Comparison of ENCODE assay signal across 8 cellular contexts in genomic region chr11:65120831-65121230, GRCh38. TPM values are rescaled to one million over a fixed set of nuclear protein-coding genes. Genes with fewer than 3 reads are reported as not detected.
DNase-seq lines count a peak whose midpoint lies in the region; ATAC-seq and TF ChIP-seq lines count a peak whose summit lies in the region.

No MANE protein-coding gene starts in this region.

- H3K4me3 ChIP-seq in BJ (ENCODE audit: low read depth, low read length), result peak overlapping the region; percentile 55
- H3K4me3 ChIP-seq in Karpas-422 (ENCODE audit: low read length), result peak overlapping the region; percentile 90

- POLR2A ChIA-PET in BJ (lab: Charles Lee), result no interaction called here

- H3K4me3 Mint-ChIP-seq in dendritic cell treated with granulocyte-macrophage colony-stimulating factor and Interleukin-4, amounts not matched to agents 40 ng/mL and 50 ng/mL, for 4 days, result peak overlapping the region; percentile 91
- peak overlapping the region; percentile 98 to 100 (median 99) for H3K4me3 Mint-ChIP-seq in nephron

- peaks cover 59% of the 10 kb centered on the region for H3K4me1 ChIP-seq in Karpas-422 (ENCODE audit: low read length)

- H3K27ac Mint-ChIP-seq in dendritic cell treated with granulocyte-macrophage colony-stimulating factor and Interleukin-4, amounts not matched to agents 40 ng/mL and 50 ng/mL, for 4 days, result peak overlapping the region; percentile 99
- peak overlapping the region; percentile 94 to 98 (median 97) for H3K27ac Mint-ChIP-seq in nephron

- peaks cover 42% of the 10 kb centered on the region for H3K4me1 Mint-ChIP-seq in dendritic cell treated with granulocyte-macrophage colony-stimulating factor and Interleukin-4, amounts not matched to agents 40 ng/mL and 50 ng/mL, for 4 days (ENCODE audit: low read depth)
- H3K4me1 Mint-ChIP-seq in nephron, result peaks cover 28% of the 10 kb centered on the region

- no peaks in the 10 kb centered on the region for H3K9me3 ChIP-seq in Karpas-422 (ENCODE audit: low read length)

- H3K9ac ChIP-seq in Karpas-422 (ENCODE audit: low read length), result peak overlapping the region; percentile 98

- ATAC-seq in GM18861 (IDR thresholded peaks at IDR 0.05; ENCODE audit: unreplicated experiment), result no peak

- DNase-seq in BJ (ENCODE audit: low read depth), result no peak
- no peak for DNase-seq in Karpas-422
- DNase-seq in AG08395 (ENCODE audit: low spot score), result no peak
- no peak for DNase-seq in NCI-H446 (lab: John Stamatoyannopoulos, UW)
- DNase-seq in NCI-H146 (lab: John Stamatoyannopoulos, UW), result no peak

- H3K79me2 ChIP-seq in Karpas-422 (ENCODE audit: low read length), result peaks cover 41% of the 10 kb centered on the region

- H3K36me3 ChIP-seq in BJ (ENCODE audit: control insufficient read depth, insufficient read depth, low read length) (peaks cover 9% of the 10 kb centered on the region), Karpas-422 (ENCODE audit: insufficient read depth, low read length) (peaks cover 24% of the 10 kb centered on the region; the same call in 1 of the 2 replicates)

- CTCF ChIA-PET in BJ (lab: Yijun Ruan, JAX), result interaction anchor here (1.5 to 4.7 kb wide), 5 partner anchors 8 to 107 kb away, joined by 3 to 25 read pairs (median 5); partner anchors contain the start of genes ARL2, SYVN1 and TM7SF2

- intact Hi-C loops in dendritic cell treated with granulocyte-macrophage colony-stimulating factor and Interleukin-4, amounts not matched to agents 40 ng/mL and 50 ng/mL, for 4 days (cut with micrococcal nuclease), result no loop called here

- H3K9me2 ChIP-seq in Karpas-422 (replicated peaks; ENCODE audit: insufficient read depth, low read length), result no peaks in the 10 kb centered on the region

- no peaks in the 10 kb centered on the region for H4K20me1 ChIP-seq in Karpas-422 (ENCODE audit: insufficient read depth, low read depth, low read length)

- peak overlapping the region; percentile 97 for H3K4me2 ChIP-seq in Karpas-422 (ENCODE audit: low read depth, low read length, poor library complexity, severe bottlenecking)

- peak overlapping the region; percentile 95 for H3K27ac ChIP-seq in Karpas-422 (ENCODE audit: low read length)

- no peak overlapping the region for H2AFZ ChIP-seq in Karpas-422 (ENCODE audit: low read length)

- TF ChIP-seq CTCF in BJ (IDR thresholded peaks at IDR 0.05; ENCODE audit: insufficient read depth, low read depth, low read length) (no peak), nephron (IDR thresholded peaks at IDR 0.05; ENCODE audit: unreplicated experiment in 3 of 3) (no peak)

- H3K9me3 Mint-ChIP-seq in dendritic cell treated with granulocyte-macrophage colony-stimulating factor and Interleukin-4, amounts not matched to agents 40 ng/mL and 50 ng/mL, for 4 days, result no peaks in the 10 kb centered on the region
- no peaks in the 10 kb centered on the region for H3K9me3 Mint-ChIP-seq in nephron

- H3K27me3 Mint-ChIP-seq in dendritic cell treated with granulocyte-macrophage colony-stimulating factor and Interleukin-4, amounts not matched to agents 40 ng/mL and 50 ng/mL, for 4 days, result no peaks in the 10 kb centered on the region
- no peaks in the 10 kb centered on the region for H3K27me3 Mint-ChIP-seq in nephron (ENCODE audit: low read depth)

- H3K27me3 ChIP-seq in BJ (ENCODE audit: control insufficient read depth, insufficient read depth, low read length) (no peaks in the 10 kb centered on the region), Karpas-422 (ENCODE audit: low read length) (no peaks in the 10 kb centered on the region)

- H3K36me3 Mint-ChIP-seq in dendritic cell treated with granulocyte-macrophage colony-stimulating factor and Interleukin-4, amounts not matched to agents 40 ng/mL and 50 ng/mL, for 4 days (ENCODE audit: low read depth), result peaks cover 76% of the 10 kb centered on the region
- H3K36me3 Mint-ChIP-seq in nephron (ENCODE audit: low read depth), result peaks cover 42% of the 10 kb centered on the region

RNA-seq across cellular contexts. Expression of gene FAU, which starts 1.1 kb away (rescaled TPM):
- 474 and 610 TPM in 2 replicates for polyA plus RNA-seq in BJ (2011; rRNA removed)
- polyA minus RNA-seq in BJ (2011; rRNA and poly(A)+ RNA removed), result 135 and 210 TPM in 2 replicates
- total RNA-seq in Karpas-422 (2014; rRNA removed; shearing (Covaris generic); ENCODE audit: low replicate concordance), result 662 and 1,340 TPM in 2 replicates

RNA-seq across cellular contexts. Expression of gene MRPL49, which starts 1.3 kb away (rescaled TPM):
- polyA plus RNA-seq in BJ (2011; rRNA removed), result 54.4 and 68.5 TPM in 2 replicates
- 18.6 and 26.8 TPM in 2 replicates for polyA minus RNA-seq in BJ (2011; rRNA and poly(A)+ RNA removed)
- total RNA-seq in Karpas-422 (2014; rRNA removed; shearing (Covaris generic); ENCODE audit: low replicate concordance), result 44.5 and 65.8 TPM in 2 replicates

RNA-seq across cellular contexts. Expression of gene ZNHIT2, which starts 3.3 kb away (rescaled TPM):
- polyA plus RNA-seq in BJ (2011; rRNA removed), result 3.6 and 4.6 TPM in 2 replicates
- 1.4 and 1.9 TPM in 2 replicates for polyA minus RNA-seq in BJ (2011; rRNA and poly(A)+ RNA removed)
- total RNA-seq in Karpas-422 (2014; rRNA removed; shearing (Covaris generic); ENCODE audit: low replicate concordance), result 11.3 and 18.0 TPM in 2 replicates

RNA-seq across cellular contexts. Expression of gene TM7SF2, which starts 9.2 kb away (rescaled TPM):
- 5.0 and 8.2 TPM in 2 replicates for polyA plus RNA-seq in BJ (2011; rRNA removed)
- 2.4 and 3.6 TPM in 2 replicates for polyA minus RNA-seq in BJ (2011; rRNA and poly(A)+ RNA removed)
- 160 and 161 TPM in 2 replicates for total RNA-seq in Karpas-422 (2014; rRNA removed; shearing (Covaris generic); ENCODE audit: low replicate concordance)

RNA-seq across cellular contexts. Expression of gene SYVN1, which starts 13.5 kb away (rescaled TPM):
- polyA plus RNA-seq in BJ (2011; rRNA removed), result 13.3 and 33.4 TPM in 2 replicates
- 31.7 and 40.2 TPM in 2 replicates for polyA minus RNA-seq in BJ (2011; rRNA and poly(A)+ RNA removed)
- total RNA-seq in Karpas-422 (2014; rRNA removed; shearing (Covaris generic); ENCODE audit: low replicate concordance), result 73.6 and 118 TPM in 2 replicates
